In genomic region chr17:68047153-68047846, GRCh38 we compare ENCODE assay signal across 29 cellular contexts. TPM values are rescaled to one million over a fixed set of nuclear protein-coding genes. Genes with fewer than 3 reads are reported as not detected.
DNase-seq lines count a peak whose midpoint lies in the region; ATAC-seq, FAIRE-seq and TF ChIP-seq lines count a peak whose summit lies in the region.
"Had no signal": no experiment of that assay in that cellular context is flagged by ENCODE, and none has a peak within 500 bp of the region (broad histone marks: within the 10 kb centered on the region; RNA-seq: fewer than 3 reads in every experiment).

No MANE protein-coding gene starts in this region.

- H3K4me2 ChIP-seq in A549 (no peak overlapping the region), GM12878 (ENCODE audit: control insufficient read depth, insufficient read depth) (no peak overlapping the region)

- ATAC-seq in A549 (no peak), GM12878 (no peak)

- TF ChIP-seq EP300 in A549 (IDR thresholded peaks at IDR 0.05) (no peak), GM12878 (IDR thresholded peaks at IDR 0.05; ENCODE audit: borderline replicate concordance in 1 of 2, control insufficient read depth in 1 of 2, low read depth in 2 of 2, low read length in 2 of 2) (no peak)

- intact Hi-C loops in GM12878 (cut with micrococcal nuclease; ENCODE audit: unreplicated experiment): no loop called here

- CTCF ChIA-PET in A549 (lab: Yijun Ruan, JAX) (interaction anchor here (0.9 kb wide), 1 partner anchor 10 kb away, joined by 4 read pairs; no protein-coding TSS in a partner anchor), GM12878 (lab: Yijun Ruan, JAX) (no interaction called here)

- no TSS peak for BruUV-seq in GM12878 (replicated peaks; lab: Mats Ljungman, UMichigan)

- H3K27me3 ChIP-seq in GM12878 (replicated peaks in 1 of 2; ENCODE audit: control insufficient read depth in 2 of 2, insufficient read depth in 2 of 2, low read length in 1 of 2): no peaks in the 10 kb centered on the region
- H3K27me3 ChIP-seq: colonic mucosa, Peyer's patch, sigmoid colon had no signal

- FAIRE-seq in A549 (lab: Jason Lieb, UNC) (no peak), GM12891 (lab: Jason Lieb, UNC) (no peak), GM12878 (lab: Jason Lieb, UNC) (no peak)

- H4K20me1 ChIP-seq in GM12878 (ENCODE audit: control insufficient read depth, insufficient read depth): no peaks in the 10 kb centered on the region

- no peak for TF ChIP-seq CTCF in A549 (IDR thresholded peaks at IDR 0.05)
- TF ChIP-seq CTCF in GM12878 (IDR thresholded peaks at IDR 0.05 in 2 of 3, conservative IDR thresholded peaks at IDR 0.05 in 1 of 3; ENCODE audit: control insufficient read depth in 2 of 3, extremely low read depth in 1 of 3, insufficient read depth in 1 of 3, low read depth in 3 of 3, low read length in 3 of 3): no peak
- TF ChIP-seq CTCF in mesothelial cell of epicardium (IDR thresholded peaks at IDR 0.05; ENCODE audit: unreplicated experiment): no peak

- H3K27ac ChIP-seq in A549: no peak overlapping the region
- no peak overlapping the region for H3K27ac ChIP-seq in GM12878 (ENCODE audit: control insufficient read depth, insufficient read depth)
- H3K27ac ChIP-seq: C4-2B, colonic mucosa, GM23248, Peyer's patch had no signal

- TF ChIP-seq POLR2A in A549 (IDR thresholded peaks at IDR 0.05; ENCODE audit: low read length): no peak
- peak; percentile 27; the same call in 1 of the 2 replicates for TF ChIP-seq POLR2A in GM12891 (IDR thresholded peaks at IDR 0.05; ENCODE audit: low read depth, low read length)
- TF ChIP-seq POLR2A in GM12878 (IDR thresholded peaks at IDR 0.05; ENCODE audit: low read depth, low read length): no peak

- POLR2A ChIA-PET in A549 (lab: Yijun Ruan, JAX) (no interaction called here), GM12878 (lab: Charles Lee) (no interaction called here)

- H3K9me3 Mint-ChIP-seq in mesothelial cell of epicardium: no peaks in the 10 kb centered on the region
- H3K9me3 Mint-ChIP-seq: activated CD4-positive, alpha-beta T cell treated with anti-CD3 and anti-CD28 coated beads, Interleukin-2, amount 10 ng/mL, durations not matched to agents 24 days and 14 days; activated naive CD4-positive, alpha-beta T cell treated with anti-CD3 and anti-CD28 coated beads, Interleukin-2, amount 50 U/mL, for 24 hours; activated T-helper 2 cell treated with anti-CD3 and anti-CD28 coated beads, Interferon-gamma antibody, Interleukin-2, Interleukin-4, amounts not matched to agents 10 μg/mL and 5 μg/mL and 100 μg/mL, durations not matched to agents 14 hours and 24 hours and 36 hours; immature natural killer cell had no signal

- H3K9me3 ChIP-seq in A549 (no peaks in the 10 kb centered on the region), GM12878 (replicated peaks; ENCODE audit: control insufficient read depth, insufficient read depth, low read length) (no peaks in the 10 kb centered on the region)
- H3K9me3 ChIP-seq: colonic mucosa, Peyer's patch, sigmoid colon had no signal

- in situ Hi-C loops in GM12878 (cut with MboI): no loop called here

- peaks cover under 1 to 17% of the 10 kb centered on the region in 2 experiments; a peak in 3 of 4 replicates for H3K36me3 ChIP-seq in GM12878 (ENCODE audit: control insufficient read depth in 2 of 2, insufficient read depth in 2 of 2, low read length in 1 of 2)
- H3K36me3 ChIP-seq: colonic mucosa had no signal

- DNase-seq in A549 (ENCODE audit: low read depth in 1 of 2, low spot score in 1 of 2): no peak
- DNase-seq in GM12891 (ENCODE audit: insufficient read length, low spot score): no peak
- no peak for DNase-seq in GM12878 (ENCODE audit: low read depth, low spot score)
- no peak for DNase-seq in mesothelial cell of epicardium (ENCODE audit: low spot score in 2 of 2, unreplicated experiment in 2 of 2)
- no peak for DNase-seq in putamen (ENCODE audit: low spot score)
- no peak for DNase-seq in SHP77 (lab: John Stamatoyannopoulos, UW)
- no peak for DNase-seq in HPDE6-E6E7 (ENCODE audit: extremely low spot score)
- no peak for DNase-seq in stimulated activated CD4-positive, alpha-beta T cell treated with anti-CD3 and anti-CD28 coated beads, Interleukin-4, amount 100 ng/mL, for 4 hours
- DNase-seq: activated CD4-positive, alpha-beta T cell treated with anti-CD3 and anti-CD28 coated beads, Interleukin-2, amount 10 ng/mL, durations not matched to agents 24 days and 14 days; activated CD8-positive, alpha-beta memory T cell treated with anti-CD3 and anti-CD28 coated beads for 24 hours; activated T-cell treated with anti-CD3 and anti-CD28 coated beads for 4 hours; colonic mucosa; COR-L47; effector CD8-positive, alpha-beta T cell; GM23248; immature natural killer cell; left cardiac atrium; mesendoderm; NCI-H146; Peyer's patch; SIG-M5; sigmoid colon; stimulated activated CD4-positive, alpha-beta T cell treated with anti-CD3 and anti-CD28 coated beads, Interleukin-12 subunit alpha, Interleukin-12 subunit beta, amount 100 ng/mL, for 4 hours; stimulated activated CD4-positive, alpha-beta T cell treated with anti-CD3 and anti-CD28 coated beads, Interleukin-2, amount 100 ng/mL, for 48 hours; T-helper 9 cell; trophoblast cell had no signal

- H3K4me1 ChIP-seq in A549 (no peaks in the 10 kb centered on the region), GM12878 (ENCODE audit: control insufficient read depth, insufficient read depth, low read length) (no peaks in the 10 kb centered on the region)
- H3K4me1 ChIP-seq: colonic mucosa, Peyer's patch had no signal

- no peak overlapping the region for H3K4me3 ChIP-seq in A549
- no peak overlapping the region for H3K4me3 ChIP-seq in GM12878
- H3K4me3 ChIP-seq: colonic mucosa, GM23248, Peyer's patch, sigmoid colon had no signal

- TF ChIP-seq RAD21 in A549 (conservative IDR thresholded peaks at IDR 0.05 in 1 of 2, IDR thresholded peaks at IDR 0.05 in 1 of 2) (no peak), GM12878 (IDR thresholded peaks at IDR 0.05; ENCODE audit: insufficient read depth, low read depth, low read length) (no peak)

- RAD21 ChIA-PET in GM12878 (lab: Charles Lee; ENCODE audit: unreplicated experiment): no interaction called here

- H3K4me1 Mint-ChIP-seq in mesothelial cell of epicardium: no peaks in the 10 kb centered on the region
- H3K4me1 Mint-ChIP-seq: activated naive CD4-positive, alpha-beta T cell treated with anti-CD3 and anti-CD28 coated beads, Interleukin-2, amount 50 U/mL, for 24 hours; immature natural killer cell had no signal

- SMC1A ChIA-PET in GM12878 (lab: Charles Lee; ENCODE audit: uncharacterized antibody, unreplicated experiment): no interaction called here

- H2AFZ ChIP-seq in GM12878 (ENCODE audit: control insufficient read depth, low read depth, low read length): no peak overlapping the region
- H2AFZ ChIP-seq: GM23248 had no signal

- peaks cover 30% of the 10 kb centered on the region for H3K36me3 Mint-ChIP-seq in mesothelial cell of epicardium

- no peak overlapping the region for H3K4me3 Mint-ChIP-seq in mesothelial cell of epicardium
- H3K4me3 Mint-ChIP-seq: activated CD4-positive, alpha-beta T cell treated with anti-CD3 and anti-CD28 coated beads, Interleukin-2, amount 10 ng/mL, durations not matched to agents 24 days and 14 days; activated naive CD4-positive, alpha-beta T cell treated with anti-CD3 and anti-CD28 coated beads, Interleukin-2, amount 50 U/mL, for 24 hours; immature natural killer cell had no signal

- H3K79me2 ChIP-seq in GM12878 (ENCODE audit: control insufficient read depth, insufficient read depth, low read length): no peaks in the 10 kb centered on the region

- no peaks in the 10 kb centered on the region for H3K27me3 Mint-ChIP-seq in mesothelial cell of epicardium (ENCODE audit: low read depth)
- H3K27me3 Mint-ChIP-seq: activated CD4-positive, alpha-beta T cell treated with anti-CD3 and anti-CD28 coated beads, Interleukin-2, amount 10 ng/mL, durations not matched to agents 24 days and 14 days; activated naive CD4-positive, alpha-beta T cell treated with anti-CD3 and anti-CD28 coated beads, Interleukin-2, amount 50 U/mL, for 24 hours had no signal

- peak overlapping the region; percentile 73 for H3K27ac Mint-ChIP-seq in mesothelial cell of epicardium
- H3K27ac Mint-ChIP-seq: activated CD4-positive, alpha-beta T cell treated with anti-CD3 and anti-CD28 coated beads, Interleukin-2, amount 10 ng/mL, durations not matched to agents 24 days and 14 days; activated naive CD4-positive, alpha-beta T cell treated with anti-CD3 and anti-CD28 coated beads, Interleukin-2, amount 50 U/mL, for 24 hours; activated T-helper 2 cell treated with anti-CD3 and anti-CD28 coated beads, Interferon-gamma antibody, Interleukin-2, Interleukin-4, amounts not matched to agents 10 μg/mL and 5 μg/mL and 100 μg/mL, durations not matched to agents 14 hours and 24 hours and 36 hours had no signal

- no peak overlapping the region for H3K9ac ChIP-seq in GM12878 (ENCODE audit: control insufficient read depth, insufficient read depth, low read length)
- H3K9ac ChIP-seq: GM23248 had no signal

- WGBS in A549 (ENCODE audit: missing lambda C conversion rate): 81% methylated on average over 9 of the region's 9 CpGs
- WGBS in GM12878 (ENCODE audit: insufficient coverage, insufficient replicate concordance, low lambda C conversion rate, missing lambda C conversion rate): 85% methylated on average over 9 of the region's 9 CpGs

RNA-seq across cellular contexts. Expression of gene KPNA2, which starts 11.8 kb away (rescaled TPM):
- polyA plus RNA-seq in A549 (2011; rRNA removed) (382 and 429 TPM in 2 replicates), A549 (2017; fragmentation: RNase III; extraction: RNeasy Plus Mini Kit Qiagen cat#74134 plus additional on column Dnase treatment) (614 to 826 TPM (median 700 TPM) in 3 replicates), GM12878 (2011; rRNA removed) (201 and 232 TPM in 2 replicates), GM12878 (2014; fragmentation: Illumina TruSeq; extraction: Trizol) (307 and 332 TPM in 2 replicates), GM12878 (2014; fragmentation: Nextera tagmentation; extraction: Ambion mirVana) (100 to 1,000 TPM; 647 to 731 TPM), GM12878 (2014; rRNA removed) (211 and 212 TPM in 2 replicates), GM12878 (2016; fragmentation: Nextera tagmentation; extraction: Ambion mirVana) (100 to 1,000 TPM; 567 to 584 TPM)
- 307 and 329 TPM in 2 replicates for polyA plus RNA-seq in A549 (2012; cell fraction: cytosol; rRNA removed)
- 276 and 345 TPM in 2 replicates for polyA plus RNA-seq in A549 (2012; cell fraction: nucleus; rRNA removed)
- 495 and 508 TPM in 2 replicates for polyA minus RNA-seq in A549 (2011; rRNA and poly(A)+ RNA removed)
- 155 TPM for polyA plus RNA-seq in GM12891 (2012; ENCODE audit: low read depth, missing spikeins)
- 26.9 and 31.7 TPM in 2 replicates for total RNA-seq in GM12878 (2013; cell fraction: nucleolus; rRNA removed)
- total RNA-seq in GM12878 (2014; rRNA removed) (202 and 211 TPM in 2 replicates), GM12878 (2014; rRNA removed; fragmentation: Illumina TruSeq; extraction: Trizol) (244 and 260 TPM in 2 replicates), GM12878 (2021) (242 and 254 TPM in 2 replicates), mesothelial cell of epicardium (99.8 to 101 TPM (median 100 TPM) in 3 replicates)
- 88.2 TPM for polyA plus RNA-seq in GM12878 (2011; ENCODE audit: low read depth)
- 251 and 257 TPM in 2 replicates for polyA plus RNA-seq in GM12878 (2011; cell fraction: cytosol; rRNA removed)
- polyA plus RNA-seq in GM12878 (2011; cell fraction: nucleus; rRNA removed): 136 and 222 TPM in 2 replicates
- polyA plus RNA-seq in GM12878 (2012): 103 and 109 TPM in 2 replicates
- 333 and 392 TPM in 2 replicates for polyA minus RNA-seq in GM12878 (2011; rRNA and poly(A)+ RNA removed)
- 116 and 120 TPM in 2 replicates for polyA minus RNA-seq in GM12878 (2011; cell fraction: cytosol; rRNA and poly(A)+ RNA removed)
- 62.3 and 107 TPM in 2 replicates for polyA minus RNA-seq in GM12878 (2011; cell fraction: nucleus; rRNA and poly(A)+ RNA removed)

RNA-seq across cellular contexts. Expression of gene C17orf58, which starts 51.0 kb away (rescaled TPM):
- 18.4 and 20.0 TPM in 2 replicates for polyA plus RNA-seq in A549 (2011; rRNA removed)
- 18.1 and 22.4 TPM in 2 replicates for polyA plus RNA-seq in A549 (2012; cell fraction: cytosol; rRNA removed)
- polyA plus RNA-seq in A549 (2012; cell fraction: nucleus; rRNA removed): 7.9 and 8.5 TPM in 2 replicates
- 9.6 to 11.2 TPM (median 9.9 TPM) in 3 replicates for polyA plus RNA-seq in A549 (2017; fragmentation: RNase III; extraction: RNeasy Plus Mini Kit Qiagen cat#74134 plus additional on column Dnase treatment)
- polyA minus RNA-seq in A549 (2011; rRNA and poly(A)+ RNA removed): 8.9 and 10.0 TPM in 2 replicates
- polyA plus RNA-seq in GM12891 (2012; ENCODE audit: low read depth, missing spikeins): 3.8 TPM
- total RNA-seq in GM12878 (2013; cell fraction: nucleolus; rRNA removed): 0.56 and 1.4 TPM in 2 replicates
- 9.3 and 10.1 TPM in 2 replicates for total RNA-seq in GM12878 (2014; rRNA removed)
- total RNA-seq in GM12878 (2014; rRNA removed; fragmentation: Illumina TruSeq; extraction: Trizol): 4.6 and 5.6 TPM in 2 replicates
- total RNA-seq in GM12878 (2021): 5.8 and 6.4 TPM in 2 replicates
- 5.2 TPM for polyA plus RNA-seq in GM12878 (2011; ENCODE audit: low read depth)
- 6.6 and 7.1 TPM in 2 replicates for polyA plus RNA-seq in GM12878 (2011; rRNA removed)
- 3.8 and 7.5 TPM in 2 replicates for polyA plus RNA-seq in GM12878 (2011; cell fraction: cytosol; rRNA removed)
- polyA plus RNA-seq in GM12878 (2011; cell fraction: nucleus; rRNA removed): 2.9 and 4.0 TPM in 2 replicates
- 4.8 and 6.4 TPM in 2 replicates for polyA plus RNA-seq in GM12878 (2012)
- 5.9 TPM in 2 replicates for polyA plus RNA-seq in GM12878 (2014; fragmentation: Illumina TruSeq; extraction: Trizol)
- 1 to 10 TPM; 3.3 to 3.4 TPM for polyA plus RNA-seq in GM12878 (2014; fragmentation: Nextera tagmentation; extraction: Ambion mirVana)
- polyA plus RNA-seq in GM12878 (2014; rRNA removed): 7.0 and 8.1 TPM in 2 replicates
- polyA plus RNA-seq in GM12878 (2016; fragmentation: Nextera tagmentation; extraction: Ambion mirVana): 10 to 100 TPM in 1 of 2 experiments, 1 to 10 TPM in 1; 9.4 to 12.3 TPM
- polyA minus RNA-seq in GM12878 (2011; rRNA and poly(A)+ RNA removed): 3.5 and 4.0 TPM in 2 replicates
- 1.6 and 4.3 TPM in 2 replicates for polyA minus RNA-seq in GM12878 (2011; cell fraction: cytosol; rRNA and poly(A)+ RNA removed)
- 1.2 and 1.4 TPM in 2 replicates for polyA minus RNA-seq in GM12878 (2011; cell fraction: nucleus; rRNA and poly(A)+ RNA removed)
- 5.6 to 6.6 TPM (median 6.5 TPM) in 3 replicates for total RNA-seq in mesothelial cell of epicardium

Comparison
In these comparisons a context has a peak if more than half of its experiments do, and no peak if none do; other contexts are left out.
1. Of the 24 proteins assayed by ChIP-seq in both GM12878 and A549: peak only in GM12878: none; only in A549: POLR2AphosphoS2; in both: none; in neither: 23.